In the genomic region with DNA sequence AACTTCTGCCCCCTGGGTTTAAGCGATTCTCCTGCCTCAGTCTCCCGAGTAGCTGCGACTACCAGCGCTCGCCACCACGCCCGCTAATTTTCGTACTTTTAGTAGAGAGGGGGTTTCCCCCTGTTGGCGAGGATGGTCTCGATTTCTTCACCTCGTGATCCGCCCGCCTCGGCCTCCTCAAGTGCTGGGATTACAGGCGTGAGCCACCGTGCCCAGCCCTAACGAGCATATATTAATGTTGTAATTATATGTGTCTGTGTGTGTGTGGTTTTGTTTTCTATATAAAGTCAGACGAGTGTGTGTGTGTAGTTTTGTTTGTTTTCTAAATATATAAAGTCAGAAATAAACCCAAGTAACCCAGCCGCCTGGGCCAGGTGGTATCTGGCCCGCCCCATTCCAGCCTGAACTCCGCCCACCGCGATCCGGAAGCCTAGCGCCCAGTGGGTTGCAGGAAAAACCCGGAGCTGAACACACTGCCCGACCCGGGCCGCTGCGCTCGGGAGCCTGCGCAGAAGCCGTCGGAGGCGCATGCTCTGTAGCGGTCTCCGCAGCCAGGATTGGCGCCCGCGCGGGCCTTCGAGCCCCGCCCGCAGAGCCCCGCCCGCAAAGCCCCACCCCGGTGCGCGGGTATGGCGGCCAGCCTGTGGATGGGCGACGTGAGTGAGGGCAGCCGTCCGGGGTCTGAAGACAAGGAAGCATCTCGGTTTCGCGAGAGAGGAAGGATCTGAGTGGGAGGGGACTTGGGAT, we compare ENCODE assay signal across 1 cellular context.
A peak's percentile ranks its signal among the peaks of the same experiment; 100 is the strongest.
TF ChIP-seq lines count a peak whose summit lies in the region.

A gene (plus strand): TSS at position 604 of the 747 bp plus-strand sequence. CDS start 26 bp downstream, at position 630.

TF ChIP-seq in GM12878, 131 proteins besides CTCF, POLR2A, EP300 and RAD21 (continued from another document and continues in another):
- TF ChIP-seq, protein P1, sequence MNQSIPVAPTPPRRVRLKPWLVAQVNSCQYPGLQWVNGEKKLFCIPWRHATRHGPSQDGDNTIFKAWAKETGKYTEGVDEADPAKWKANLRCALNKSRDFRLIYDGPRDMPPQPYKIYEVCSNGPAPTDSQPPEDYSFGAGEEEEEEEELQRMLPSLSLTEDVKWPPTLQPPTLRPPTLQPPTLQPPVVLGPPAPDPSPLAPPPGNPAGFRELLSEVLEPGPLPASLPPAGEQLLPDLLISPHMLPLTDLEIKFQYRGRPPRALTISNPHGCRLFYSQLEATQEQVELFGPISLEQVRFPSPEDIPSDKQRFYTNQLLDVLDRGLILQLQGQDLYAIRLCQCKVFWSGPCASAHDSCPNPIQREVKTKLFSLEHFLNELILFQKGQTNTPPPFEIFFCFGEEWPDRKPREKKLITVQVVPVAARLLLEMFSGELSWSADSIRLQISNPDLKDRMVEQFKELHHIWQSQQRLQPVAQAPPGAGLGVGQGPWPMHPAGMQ (IDR thresholded peaks at IDR 0.05; ENCODE audit: borderline replicate concordance) = no peak
- no peak for TF ChIP-seq BRCA1 (IDR thresholded peaks at IDR 0.05; ENCODE audit: low read depth, low read length)
- TF ChIP-seq HCFC1 (IDR thresholded peaks at IDR 0.05; ENCODE audit: low read length) = peak; percentile 67
- TF ChIP-seq CEBPB (IDR thresholded peaks at IDR 0.05; ENCODE audit: borderline replicate concordance in 1 of 2, low read depth in 2 of 2, low read length in 2 of 2) = no peak
- peak; percentile 98 for TF ChIP-seq SP1 (IDR thresholded peaks at IDR 0.05; ENCODE audit: low read depth, low read length)
- TF ChIP-seq, protein P2, sequence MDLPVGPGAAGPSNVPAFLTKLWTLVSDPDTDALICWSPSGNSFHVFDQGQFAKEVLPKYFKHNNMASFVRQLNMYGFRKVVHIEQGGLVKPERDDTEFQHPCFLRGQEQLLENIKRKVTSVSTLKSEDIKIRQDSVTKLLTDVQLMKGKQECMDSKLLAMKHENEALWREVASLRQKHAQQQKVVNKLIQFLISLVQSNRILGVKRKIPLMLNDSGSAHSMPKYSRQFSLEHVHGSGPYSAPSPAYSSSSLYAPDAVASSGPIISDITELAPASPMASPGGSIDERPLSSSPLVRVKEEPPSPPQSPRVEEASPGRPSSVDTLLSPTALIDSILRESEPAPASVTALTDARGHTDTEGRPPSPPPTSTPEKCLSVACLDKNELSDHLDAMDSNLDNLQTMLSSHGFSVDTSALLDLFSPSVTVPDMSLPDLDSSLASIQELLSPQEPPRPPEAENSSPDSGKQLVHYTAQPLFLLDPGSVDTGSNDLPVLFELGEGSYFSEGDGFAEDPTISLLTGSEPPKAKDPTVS (IDR thresholded peaks at IDR 0.05; ENCODE audit: low read depth, low read length) = peak; percentile 3; the same call in 1 of the 2 replicates
- TF ChIP-seq, protein P3, sequence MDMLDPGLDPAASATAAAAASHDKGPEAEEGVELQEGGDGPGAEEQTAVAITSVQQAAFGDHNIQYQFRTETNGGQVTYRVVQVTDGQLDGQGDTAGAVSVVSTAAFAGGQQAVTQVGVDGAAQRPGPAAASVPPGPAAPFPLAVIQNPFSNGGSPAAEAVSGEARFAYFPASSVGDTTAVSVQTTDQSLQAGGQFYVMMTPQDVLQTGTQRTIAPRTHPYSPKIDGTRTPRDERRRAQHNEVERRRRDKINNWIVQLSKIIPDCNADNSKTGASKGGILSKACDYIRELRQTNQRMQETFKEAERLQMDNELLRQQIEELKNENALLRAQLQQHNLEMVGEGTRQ (IDR thresholded peaks at IDR 0.05; ENCODE audit: borderline replicate concordance, low read depth, low read length) = no peak
- TF ChIP-seq TCF3 (IDR thresholded peaks at IDR 0.05; ENCODE audit: borderline replicate concordance, insufficient read depth, low read depth, low read length) = peak; percentile 83; the same call in 1 of the 2 replicates
- peak in 1 of 2 experiments; percentile 54; a peak in 2 of 3 replicates for TF ChIP-seq EGR1 (IDR thresholded peaks at IDR 0.05; ENCODE audit: borderline replicate concordance in 1 of 2, low read depth in 2 of 2, low read length in 2 of 2)
- peak; percentile 90 for TF ChIP-seq IKZF1 (conservative IDR thresholded peaks at IDR 0.05)
- no peak for TF ChIP-seq ETV6 (conservative IDR thresholded peaks at IDR 0.05 in 1 of 2, IDR thresholded peaks at IDR 0.05 in 1 of 2; ENCODE audit: borderline replicate concordance in 1 of 2, low read depth in 1 of 2)
- peak; percentile 14; the same call in 1 of the 2 replicates for TF ChIP-seq PML (IDR thresholded peaks at IDR 0.05; ENCODE audit: low read length)
- TF ChIP-seq CHD1 (IDR thresholded peaks at IDR 0.05; ENCODE audit: low read depth, low read length) = 0 out of 2 replicates have a peak, but pooled peaks have one; percentile 57
- TF ChIP-seq, protein P4, sequence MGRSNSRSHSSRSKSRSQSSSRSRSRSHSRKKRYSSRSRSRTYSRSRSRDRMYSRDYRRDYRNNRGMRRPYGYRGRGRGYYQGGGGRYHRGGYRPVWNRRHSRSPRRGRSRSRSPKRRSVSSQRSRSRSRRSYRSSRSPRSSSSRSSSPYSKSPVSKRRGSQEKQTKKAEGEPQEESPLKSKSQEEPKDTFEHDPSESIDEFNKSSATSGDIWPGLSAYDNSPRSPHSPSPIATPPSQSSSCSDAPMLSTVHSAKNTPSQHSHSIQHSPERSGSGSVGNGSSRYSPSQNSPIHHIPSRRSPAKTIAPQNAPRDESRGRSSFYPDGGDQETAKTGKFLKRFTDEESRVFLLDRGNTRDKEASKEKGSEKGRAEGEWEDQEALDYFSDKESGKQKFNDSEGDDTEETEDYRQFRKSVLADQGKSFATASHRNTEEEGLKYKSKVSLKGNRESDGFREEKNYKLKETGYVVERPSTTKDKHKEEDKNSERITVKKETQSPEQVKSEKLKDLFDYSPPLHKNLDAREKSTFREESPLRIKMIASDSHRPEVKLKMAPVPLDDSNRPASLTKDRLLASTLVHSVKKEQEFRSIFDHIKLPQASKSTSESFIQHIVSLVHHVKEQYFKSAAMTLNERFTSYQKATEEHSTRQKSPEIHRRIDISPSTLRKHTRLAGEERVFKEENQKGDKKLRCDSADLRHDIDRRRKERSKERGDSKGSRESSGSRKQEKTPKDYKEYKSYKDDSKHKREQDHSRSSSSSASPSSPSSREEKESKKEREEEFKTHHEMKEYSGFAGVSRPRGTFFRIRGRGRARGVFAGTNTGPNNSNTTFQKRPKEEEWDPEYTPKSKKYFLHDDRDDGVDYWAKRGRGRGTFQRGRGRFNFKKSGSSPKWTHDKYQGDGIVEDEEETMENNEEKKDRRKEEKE (IDR thresholded peaks at IDR 0.05) = no peak
- no peak for TF ChIP-seq CBX5 (IDR thresholded peaks at IDR 0.05; ENCODE audit: low read depth)
- TF ChIP-seq ATF7 (IDR thresholded peaks at IDR 0.05; ENCODE audit: low read depth) = no peak; the same call in 1 of the 2 replicates
- TF ChIP-seq BHLHE40 (IDR thresholded peaks at IDR 0.05; ENCODE audit: borderline replicate concordance in 1 of 2, low read depth in 2 of 2, low read length in 1 of 2) = peak; percentile 35 to 51; a peak in 1 of 4 replicates
- TF ChIP-seq, protein P5, sequence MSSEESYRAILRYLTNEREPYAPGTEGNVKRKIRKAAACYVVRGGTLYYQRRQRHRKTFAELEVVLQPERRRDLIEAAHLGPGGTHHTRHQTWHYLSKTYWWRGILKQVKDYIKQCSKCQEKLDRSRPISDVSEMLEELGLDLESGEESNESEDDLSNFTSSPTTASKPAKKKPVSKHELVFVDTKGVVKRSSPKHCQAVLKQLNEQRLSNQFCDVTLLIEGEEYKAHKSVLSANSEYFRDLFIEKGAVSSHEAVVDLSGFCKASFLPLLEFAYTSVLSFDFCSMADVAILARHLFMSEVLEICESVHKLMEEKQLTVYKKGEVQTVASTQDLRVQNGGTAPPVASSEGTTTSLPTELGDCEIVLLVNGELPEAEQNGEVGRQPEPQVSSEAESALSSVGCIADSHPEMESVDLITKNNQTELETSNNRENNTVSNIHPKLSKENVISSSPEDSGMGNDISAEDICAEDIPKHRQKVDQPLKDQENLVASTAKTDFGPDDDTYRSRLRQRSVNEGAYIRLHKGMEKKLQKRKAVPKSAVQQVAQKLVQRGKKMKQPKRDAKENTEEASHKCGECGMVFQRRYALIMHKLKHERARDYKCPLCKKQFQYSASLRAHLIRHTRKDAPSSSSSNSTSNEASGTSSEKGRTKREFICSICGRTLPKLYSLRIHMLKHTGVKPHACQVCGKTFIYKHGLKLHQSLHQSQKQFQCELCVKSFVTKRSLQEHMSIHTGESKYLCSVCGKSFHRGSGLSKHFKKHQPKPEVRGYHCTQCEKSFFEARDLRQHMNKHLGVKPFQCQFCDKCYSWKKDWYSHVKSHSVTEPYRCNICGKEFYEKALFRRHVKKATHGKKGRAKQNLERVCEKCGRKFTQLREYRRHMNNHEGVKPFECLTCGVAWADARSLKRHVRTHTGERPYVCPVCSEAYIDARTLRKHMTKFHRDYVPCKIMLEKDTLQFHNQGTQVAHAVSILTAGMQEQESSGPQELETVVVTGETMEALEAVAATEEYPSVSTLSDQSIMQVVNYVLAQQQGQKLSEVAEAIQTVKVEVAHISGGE (CRISPR knock-in tag; IDR thresholded peaks at IDR 0.05) = no peak
- no peak for TF ChIP-seq DPF2 (IDR thresholded peaks at IDR 0.05)
- 0 out of 3 replicates have a peak, but pooled peaks have one; percentile 44 for TF ChIP-seq POU2F2 (IDR thresholded peaks at IDR 0.05; ENCODE audit: borderline replicate concordance, low read depth, low read length)
- 0 out of 2 replicates have a peak, but pooled peaks have one; percentile 55 for TF ChIP-seq RBBP5 (conservative IDR thresholded peaks at IDR 0.05)
- TF ChIP-seq CREB1 (IDR thresholded peaks at IDR 0.05; ENCODE audit: low read depth) = peak; percentile 62
- no peak for TF ChIP-seq SREBF2 (IDR thresholded peaks at IDR 0.05; ENCODE audit: low read length)
- no peak; the same call in 1 of the 2 replicates for TF ChIP-seq TARDBP (IDR thresholded peaks at IDR 0.05; ENCODE audit: borderline replicate concordance)
- TF ChIP-seq, protein P6, sequence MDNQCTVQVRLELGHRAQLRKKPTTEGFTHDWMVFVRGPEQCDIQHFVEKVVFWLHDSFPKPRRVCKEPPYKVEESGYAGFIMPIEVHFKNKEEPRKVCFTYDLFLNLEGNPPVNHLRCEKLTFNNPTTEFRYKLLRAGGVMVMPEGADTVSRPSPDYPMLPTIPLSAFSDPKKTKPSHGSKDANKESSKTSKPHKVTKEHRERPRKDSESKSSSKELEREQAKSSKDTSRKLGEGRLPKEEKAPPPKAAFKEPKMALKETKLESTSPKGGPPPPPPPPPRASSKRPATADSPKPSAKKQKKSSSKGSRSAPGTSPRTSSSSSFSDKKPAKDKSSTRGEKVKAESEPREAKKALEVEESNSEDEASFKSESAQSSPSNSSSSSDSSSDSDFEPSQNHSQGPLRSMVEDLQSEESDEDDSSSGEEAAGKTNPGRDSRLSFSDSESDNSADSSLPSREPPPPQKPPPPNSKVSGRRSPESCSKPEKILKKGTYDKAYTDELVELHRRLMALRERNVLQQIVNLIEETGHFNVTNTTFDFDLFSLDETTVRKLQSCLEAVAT (IDR thresholded peaks at IDR 0.05) = 0 out of 2 replicates have a peak, but pooled peaks have one; percentile 61
- no peak for TF ChIP-seq ZNF384 (IDR thresholded peaks at IDR 0.05; ENCODE audit: borderline replicate concordance, low read depth, low read length)
- TF ChIP-seq BACH1 (IDR thresholded peaks at IDR 0.05; ENCODE audit: borderline replicate concordance) = 0 out of 2 replicates have a peak, but pooled peaks have one; percentile 0
- TF ChIP-seq, protein P7, sequence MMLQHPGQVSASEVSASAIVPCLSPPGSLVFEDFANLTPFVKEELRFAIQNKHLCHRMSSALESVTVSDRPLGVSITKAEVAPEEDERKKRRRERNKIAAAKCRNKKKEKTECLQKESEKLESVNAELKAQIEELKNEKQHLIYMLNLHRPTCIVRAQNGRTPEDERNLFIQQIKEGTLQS (IDR thresholded peaks at IDR 0.05; ENCODE audit: borderline replicate concordance, extremely low read depth, low read depth, low read length) = no peak
- TF ChIP-seq ZNF274 (IDR thresholded peaks at IDR 0.05; ENCODE audit: insufficient read depth, insufficient read length) = no peak
- peak; percentile 90 for TF ChIP-seq NRF1 (conservative IDR thresholded peaks at IDR 0.05; ENCODE audit: low read depth, low read length)
- TF ChIP-seq RFX5 (IDR thresholded peaks at IDR 0.05; ENCODE audit: low read depth, low read length) = peak; percentile 53; the same call in 1 of the 2 replicates
- TF ChIP-seq POLR2AphosphoS2 (IDR thresholded peaks at IDR 0.05; ENCODE audit: low read depth, low read length) = peak; percentile 74; the same call in 1 of the 2 replicates
- TF ChIP-seq, protein P8, sequence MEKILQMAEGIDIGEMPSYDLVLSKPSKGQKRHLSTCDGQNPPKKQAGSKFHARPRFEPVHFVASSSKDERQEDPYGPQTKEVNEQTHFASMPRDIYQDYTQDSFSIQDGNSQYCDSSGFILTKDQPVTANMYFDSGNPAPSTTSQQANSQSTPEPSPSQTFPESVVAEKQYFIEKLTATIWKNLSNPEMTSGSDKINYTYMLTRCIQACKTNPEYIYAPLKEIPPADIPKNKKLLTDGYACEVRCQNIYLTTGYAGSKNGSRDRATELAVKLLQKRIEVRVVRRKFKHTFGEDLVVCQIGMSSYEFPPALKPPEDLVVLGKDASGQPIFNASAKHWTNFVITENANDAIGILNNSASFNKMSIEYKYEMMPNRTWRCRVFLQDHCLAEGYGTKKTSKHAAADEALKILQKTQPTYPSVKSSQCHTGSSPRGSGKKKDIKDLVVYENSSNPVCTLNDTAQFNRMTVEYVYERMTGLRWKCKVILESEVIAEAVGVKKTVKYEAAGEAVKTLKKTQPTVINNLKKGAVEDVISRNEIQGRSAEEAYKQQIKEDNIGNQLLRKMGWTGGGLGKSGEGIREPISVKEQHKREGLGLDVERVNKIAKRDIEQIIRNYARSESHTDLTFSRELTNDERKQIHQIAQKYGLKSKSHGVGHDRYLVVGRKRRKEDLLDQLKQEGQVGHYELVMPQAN (conservative IDR thresholded peaks at IDR 0.05) = peak; percentile 13; the same call in 1 of the 2 replicates
- no peak for TF ChIP-seq GABPA (IDR thresholded peaks at IDR 0.05; ENCODE audit: low read depth)
- TF ChIP-seq SMAD5 (IDR thresholded peaks at IDR 0.05; ENCODE audit: low read depth) = no peak
- no peak; the same call in 1 of the 2 replicates for TF ChIP-seq PAX8 (IDR thresholded peaks at IDR 0.05)
- no peak; the same call in 1 of the 2 replicates for TF ChIP-seq ESRRA (IDR thresholded peaks at IDR 0.05; ENCODE audit: low read length)
- no peak; the same call in 1 of the 2 replicates for TF ChIP-seq EED (IDR thresholded peaks at IDR 0.05; ENCODE audit: low read depth)
- TF ChIP-seq FOXM1 (IDR thresholded peaks at IDR 0.05; ENCODE audit: low read depth, low read length) = no peak
- TF ChIP-seq CBX3 (IDR thresholded peaks at IDR 0.05; ENCODE audit: borderline replicate concordance, low read depth) = no peak
- no peak for TF ChIP-seq KDM1A (IDR thresholded peaks at IDR 0.05; ENCODE audit: borderline replicate concordance)
- TF ChIP-seq SIN3A (IDR thresholded peaks at IDR 0.05; ENCODE audit: low read depth, low read length) = peak; percentile 40; the same call in 1 of the 2 replicates
